In genomic region chr5:129096382-129096991, GRCh38 we compare ENCODE assay signal across 11 cellular contexts. TPM values are rescaled to one million over a fixed set of nuclear protein-coding genes. Genes with fewer than 3 reads are reported as not detected.
A peak's percentile ranks its signal among the peaks of the same experiment; 100 is the strongest.
DNase-seq lines count a peak whose midpoint lies in the region; ATAC-seq and TF ChIP-seq lines count a peak whose summit lies in the region.
"Had no signal": no experiment of that assay in that cellular context is flagged by ENCODE, and none has a peak within 500 bp of the region (broad histone marks: within the 10 kb centered on the region; RNA-seq: fewer than 3 reads in every experiment).

No MANE protein-coding gene starts in this region.

- H3K9me3 Mint-ChIP-seq in progenitor cell of endocrine pancreas (ENCODE audit: low read depth): no peaks in the 10 kb centered on the region

- DNase-seq in DMS 273 (lab: John Stamatoyannopoulos, UW; ENCODE audit: unreplicated experiment) (peak; percentile 23), DMS 273 treated with DMSO at 0.1 percent for 48 hours (lab: John Stamatoyannopoulos, UW) (no peak), NCI-H69 (lab: John Stamatoyannopoulos, UW) (peak; percentile 16), epithelial cell of esophagus (ENCODE audit: low read depth) (peak; percentile 33), progenitor cell of endocrine pancreas (ENCODE audit: low spot score, unreplicated experiment) (no peak), globus pallidus (ENCODE audit: low spot score) (no peak), GM20000 (ENCODE audit: low spot score) (no peak)
- DNase-seq: islet precursor cell; NCI-H1092 treated with DMSO at 0.1 percent for 48 hours; stimulated activated naive CD4-positive, alpha-beta T cell treated with Interleukin-2 at 50 U/mL for 16 hours had no signal

- TF ChIP-seq CTCF in epithelial cell of esophagus (IDR thresholded peaks at IDR 0.05; ENCODE audit: insufficient read depth, low read depth, low read length, missing control alignments) (peak; percentile 35), progenitor cell of endocrine pancreas (IDR thresholded peaks at IDR 0.05; ENCODE audit: unreplicated experiment) (peak; percentile 28), GM20000 (IDR thresholded peaks at IDR 0.05; ENCODE audit: extremely low read depth, missing control alignments) (no peak)

- H3K36me3 Mint-ChIP-seq in progenitor cell of endocrine pancreas (ENCODE audit: insufficient read depth): no peaks in the 10 kb centered on the region

- peaks cover 15% of the 10 kb centered on the region for H3K4me1 Mint-ChIP-seq in progenitor cell of endocrine pancreas (ENCODE audit: low read depth)

- no peak overlapping the region for H3K4me3 ChIP-seq in epithelial cell of esophagus (ENCODE audit: low read length)

- no peak for ATAC-seq in HG03025 (IDR thresholded peaks at IDR 0.05; ENCODE audit: low FRiP score, unreplicated experiment)

- peak overlapping the region; percentile 67 for H3K4me3 Mint-ChIP-seq in progenitor cell of endocrine pancreas (ENCODE audit: low read depth)

- H3K27ac Mint-ChIP-seq in progenitor cell of endocrine pancreas: peak overlapping the region; percentile 59

- H3K27me3 Mint-ChIP-seq in progenitor cell of endocrine pancreas: peaks cover 9% of the 10 kb centered on the region

RNA-seq across cellular contexts. Expression of gene ISOC1, which starts 1.9 kb away (rescaled TPM):
- 29.4 and 31.5 TPM in 2 replicates for total RNA-seq in progenitor cell of endocrine pancreas

Comparison
In these comparisons a context has a peak if more than half of its experiments do, and no peak if none do; other contexts are left out.
1. DNase-seq: peak in DMS 273 (single experiment), NCI-H69 (single experiment) and epithelial cell of esophagus (single experiment); none in DMS 273 treated with DMSO at 0.1 percent for 48 hours (single experiment), progenitor cell of endocrine pancreas (single experiment), globus pallidus (single experiment) and GM20000 (single experiment).